Comparison of ENCODE assay signal across 12 cellular contexts in the genomic region with DNA sequence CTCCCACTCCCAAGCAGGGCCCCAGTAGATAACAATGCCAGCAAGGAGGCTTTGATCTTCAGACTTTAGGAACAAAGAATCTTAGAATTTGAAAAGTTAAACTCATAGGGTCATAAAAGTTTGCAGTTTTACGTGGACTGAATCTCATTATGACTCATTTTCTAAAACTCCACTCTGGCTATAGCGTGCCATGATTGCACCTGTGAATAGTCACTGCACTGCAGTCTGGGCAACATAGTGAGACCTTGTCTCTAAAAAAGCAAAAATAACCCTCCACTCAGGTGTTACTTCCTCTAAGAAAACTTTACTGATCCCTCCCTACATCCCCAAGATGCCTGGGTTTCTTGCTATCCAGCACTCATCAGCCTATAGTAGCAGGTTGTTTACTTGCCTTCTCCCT.
DNase-seq lines count a peak whose midpoint lies in the region; ATAC-seq and TF ChIP-seq lines count a peak whose summit lies in the region.
"Had no signal": no experiment of that assay in that cellular context is flagged by ENCODE, and none has a peak within 500 bp of the region (broad histone marks: within the 10 kb centered on the region; RNA-seq: fewer than 3 reads in every experiment).

No MANE protein-coding gene starts in this region.

- CTCF ChIA-PET in Caco-2 (lab: Charles Lee): no interaction called here
- CTCF ChIA-PET in activated CD8-positive, alpha-beta T cell treated with anti-CD3 and anti-CD28 coated beads, Interleukin-2, amount 10 ng/mL, durations not matched to agents 7 days and 5 days (lab: Charles Lee): no interaction called here

- no peaks in the 10 kb centered on the region for H3K36me3 ChIP-seq in GM06990 (ENCODE audit: control insufficient read depth, insufficient read depth, low read length)
- no peaks in the 10 kb centered on the region for H3K36me3 ChIP-seq in Caco-2 (ENCODE audit: control insufficient read depth, insufficient read depth, low read length)

- no peaks in the 10 kb centered on the region for H3K27me3 Mint-ChIP-seq in Caco-2 (ENCODE audit: insufficient read depth, unreplicated experiment)
- peaks cover 10% of the 10 kb centered on the region for H3K27me3 Mint-ChIP-seq in activated CD8-positive, alpha-beta T cell treated with anti-CD3 and anti-CD28 coated beads, Interleukin-2, amount 10 ng/mL, durations not matched to agents 7 days and 5 days (ENCODE audit: low read depth)

- H3K9me3 ChIP-seq in Caco-2: no peaks in the 10 kb centered on the region

- peak; percentile 46 for ATAC-seq in GM19324 (IDR thresholded peaks at IDR 0.05; ENCODE audit: low FRiP score, unreplicated experiment)
- peak; percentile 74 for ATAC-seq in HG02571 (IDR thresholded peaks at IDR 0.05; ENCODE audit: unreplicated experiment)
- peak; percentile 80 for ATAC-seq in HG03280 (IDR thresholded peaks at IDR 0.05; ENCODE audit: unreplicated experiment)
- ATAC-seq in activated CD8-positive, alpha-beta T cell treated with anti-CD3 and anti-CD28 coated beads, Interleukin-2, amount 10 ng/mL, durations not matched to agents 7 days and 5 days: no peak

- no peak overlapping the region for H3K27ac Mint-ChIP-seq in Caco-2 (ENCODE audit: unreplicated experiment)
- H3K27ac Mint-ChIP-seq in activated CD8-positive, alpha-beta T cell treated with anti-CD3 and anti-CD28 coated beads, Interleukin-2, amount 10 ng/mL, durations not matched to agents 7 days and 5 days: no peak overlapping the region
- H3K27ac Mint-ChIP-seq: dendritic cell treated with granulocyte-macrophage colony-stimulating factor and Interleukin-4, amounts not matched to agents 40 ng/mL and 50 ng/mL, for 4 days had no signal

- intact Hi-C loops in Caco-2 (cut with micrococcal nuclease; ENCODE audit: unreplicated experiment): no loop called here

- H3K27me3 ChIP-seq in GM06990 (replicated peaks; ENCODE audit: control insufficient read depth, insufficient read depth, low read length): no peaks in the 10 kb centered on the region
- no peaks in the 10 kb centered on the region for H3K27me3 ChIP-seq in Caco-2 (replicated peaks; ENCODE audit: control insufficient read depth, insufficient read depth, low read length)

- H3K36me3 Mint-ChIP-seq in Caco-2 (ENCODE audit: insufficient read depth, unreplicated experiment): no peaks in the 10 kb centered on the region
- no peaks in the 10 kb centered on the region for H3K36me3 Mint-ChIP-seq in activated CD8-positive, alpha-beta T cell treated with anti-CD3 and anti-CD28 coated beads, Interleukin-2, amount 10 ng/mL, durations not matched to agents 7 days and 5 days (ENCODE audit: low read depth)

- no TSS peak for BruUV-seq in Caco-2 (replicated peaks; lab: Mats Ljungman, UMichigan)

- H3K9me3 Mint-ChIP-seq in Caco-2 (ENCODE audit: unreplicated experiment): no peaks in the 10 kb centered on the region
- no peaks in the 10 kb centered on the region for H3K9me3 Mint-ChIP-seq in activated CD8-positive, alpha-beta T cell treated with anti-CD3 and anti-CD28 coated beads, Interleukin-2, amount 10 ng/mL, durations not matched to agents 7 days and 5 days (ENCODE audit: insufficient read depth)
- H3K9me3 Mint-ChIP-seq: dendritic cell treated with granulocyte-macrophage colony-stimulating factor and Interleukin-4, amounts not matched to agents 40 ng/mL and 50 ng/mL, for 4 days had no signal

- H3K4me1 Mint-ChIP-seq in Caco-2 (ENCODE audit: low read depth, unreplicated experiment): peaks cover 39% of the 10 kb centered on the region
- no peaks in the 10 kb centered on the region for H3K4me1 Mint-ChIP-seq in activated CD8-positive, alpha-beta T cell treated with anti-CD3 and anti-CD28 coated beads, Interleukin-2, amount 10 ng/mL, durations not matched to agents 7 days and 5 days (ENCODE audit: low read depth)

- TF ChIP-seq CTCF in GM06990 (IDR thresholded peaks at IDR 0.05; ENCODE audit: insufficient read depth, low read length, poor library complexity, severe bottlenecking): no peak
- TF ChIP-seq CTCF in Caco-2 (IDR thresholded peaks at IDR 0.05; ENCODE audit: insufficient read depth in 1 of 2, low read depth in 1 of 2, low read length in 1 of 2, severe bottlenecking in 1 of 2, unreplicated experiment in 1 of 2): no peak

- POLR2A ChIA-PET in Caco-2 (lab: Charles Lee): no interaction called here
- POLR2A ChIA-PET in activated CD8-positive, alpha-beta T cell treated with anti-CD3 and anti-CD28 coated beads, Interleukin-2, amount 10 ng/mL, durations not matched to agents 7 days and 5 days (lab: Charles Lee): no interaction called here

- DNase-seq in GM06990 (ENCODE audit: extremely low read depth, insufficient read length): peak; percentile 61
- no peak for DNase-seq in Caco-2
- no peak for DNase-seq in activated CD8-positive, alpha-beta T cell treated with anti-CD3 and anti-CD28 coated beads, Interleukin-2, amount 10 ng/mL, durations not matched to agents 7 days and 5 days
- DNase-seq in activated CD8-positive, alpha-beta memory T cell treated with anti-CD3 and anti-CD28 coated beads for 24 hours: no peak
- DNase-seq in epidermal melanocyte (ENCODE audit: insufficient read length, low spot score): no peak
- DNase-seq: NCI-H446, RPMI8226, T1000 had no signal

- H3K4me1 ChIP-seq in Caco-2: no peaks in the 10 kb centered on the region; the same call in 1 of the 2 replicates

- H3K4me3 Mint-ChIP-seq in Caco-2 (ENCODE audit: unreplicated experiment): no peak overlapping the region
- no peak overlapping the region for H3K4me3 Mint-ChIP-seq in activated CD8-positive, alpha-beta T cell treated with anti-CD3 and anti-CD28 coated beads, Interleukin-2, amount 10 ng/mL, durations not matched to agents 7 days and 5 days
- H3K4me3 Mint-ChIP-seq: dendritic cell treated with granulocyte-macrophage colony-stimulating factor and Interleukin-4, amounts not matched to agents 40 ng/mL and 50 ng/mL, for 4 days had no signal

- no peak overlapping the region for H3K4me3 ChIP-seq in GM06990 (replicated peaks; ENCODE audit: low read depth, low read length)
- H3K4me3 ChIP-seq in Caco-2 (ENCODE audit: low read depth, low read length): no peak overlapping the region
